In genomic region chr9:35570709-35571108, GRCh38 we compare ENCODE assay signal across 11 cellular contexts. TPM values are rescaled to one million over a fixed set of nuclear protein-coding genes. Genes with fewer than 3 reads are reported as not detected.
DNase-seq lines count a peak whose midpoint lies in the region; ATAC-seq, FAIRE-seq and TF ChIP-seq lines count a peak whose summit lies in the region.
"Had no signal": no experiment of that assay in that cellular context is flagged by ENCODE, and none has a peak within 500 bp of the region (broad histone marks: within the 10 kb centered on the region; RNA-seq: fewer than 3 reads in every experiment).

No MANE protein-coding gene starts in this region.

- SMC1A ChIA-PET in GM12878 (lab: Charles Lee; ENCODE audit: uncharacterized antibody, unreplicated experiment), result no interaction called here

- H4K20me1 ChIP-seq in GM12878 (ENCODE audit: control insufficient read depth, insufficient read depth), result no peaks in the 10 kb centered on the region
- no peaks in the 10 kb centered on the region for H4K20me1 ChIP-seq in HepG2 (ENCODE audit: insufficient read depth, low read length)

- WGBS in GM12878 (ENCODE audit: insufficient coverage, insufficient replicate concordance, low lambda C conversion rate, missing lambda C conversion rate), result 35% methylated on average over 5 of the region's 5 CpGs
- 89% methylated on average over 5 of the region's 5 CpGs for WGBS in HepG2 (ENCODE audit: low lambda C conversion rate)

- H2AFZ ChIP-seq in GM12878 (ENCODE audit: control insufficient read depth, low read depth, low read length) (peak overlapping the region; percentile 20), HepG2 (ENCODE audit: low read length) (no peak overlapping the region)

- H3K27ac ChIP-seq in GM12878 (ENCODE audit: control insufficient read depth, insufficient read depth) (peak overlapping the region; percentile 69), HepG2 (ENCODE audit: extremely low read length, insufficient read depth, low read length) (no peak overlapping the region)

- TF ChIP-seq RAD21 in GM12878 (IDR thresholded peaks at IDR 0.05; ENCODE audit: insufficient read depth, low read depth, low read length), result no peak
- no peak for TF ChIP-seq RAD21 in HepG2 (CRISPR knock-in tag; IDR thresholded peaks at IDR 0.05)

- FAIRE-seq in GM12878 (lab: Jason Lieb, UNC) (no peak), HepG2 (lab: Jason Lieb, UNC) (no peak)
- FAIRE-seq: colon had no signal

- POLR2A ChIA-PET in GM12878 (lab: Charles Lee) (interaction anchor here (0.6 kb wide), 1 partner anchor 77 kb away, joined by 3 read pairs; no protein-coding TSS in a partner anchor), HepG2 (lab: Yijun Ruan, JAX) (no interaction called here)

- H3K36me3 Mint-ChIP-seq in IgD-negative memory B cell, result no peaks in the 10 kb centered on the region
- H3K36me3 Mint-ChIP-seq in stimulated activated effector memory CD8-positive, alpha-beta T cell treated with anti-CD3 and anti-CD28 coated beads, Interleukin-12 subunit alpha, Interleukin-12 subunit beta, amount 100 ng/mL, for 72 hours, result peaks cover 7% of the 10 kb centered on the region

- no peaks in the 10 kb centered on the region for H3K9me3 Mint-ChIP-seq in IgD-negative memory B cell
- no peaks in the 10 kb centered on the region for H3K9me3 Mint-ChIP-seq in stimulated activated effector memory CD8-positive, alpha-beta T cell treated with anti-CD3 and anti-CD28 coated beads, Interleukin-12 subunit alpha, Interleukin-12 subunit beta, amount 100 ng/mL, for 72 hours

- H3K4me1 Mint-ChIP-seq in IgD-negative memory B cell, result peaks cover 24 to 27% (median 25%) of the 10 kb centered on the region in 3 donors
- H3K4me1 Mint-ChIP-seq in stimulated activated effector memory CD8-positive, alpha-beta T cell treated with anti-CD3 and anti-CD28 coated beads, Interleukin-12 subunit alpha, Interleukin-12 subunit beta, amount 100 ng/mL, for 72 hours, result peaks cover 48% of the 10 kb centered on the region

- H3K27ac Mint-ChIP-seq in IgD-negative memory B cell, result peak overlapping the region; percentile 21 to 98 (median 95)
- H3K27ac Mint-ChIP-seq in stimulated activated effector memory CD8-positive, alpha-beta T cell treated with anti-CD3 and anti-CD28 coated beads, Interleukin-12 subunit alpha, Interleukin-12 subunit beta, amount 100 ng/mL, for 72 hours, result peak overlapping the region; percentile 94

- no peaks in the 10 kb centered on the region for H3K36me3 ChIP-seq in GM12878 (ENCODE audit: control insufficient read depth in 2 of 2, insufficient read depth in 2 of 2, low read length in 1 of 2)
- H3K36me3 ChIP-seq in HepG2 (replicated peaks in 1 of 2; ENCODE audit: control insufficient read depth in 1 of 2, insufficient read depth in 2 of 2, low read length in 2 of 2), result no peaks in the 10 kb centered on the region

- BruUV-seq in GM12878 (replicated peaks; lab: Mats Ljungman, UMichigan) (no TSS peak), HepG2 (replicated peaks; lab: Mats Ljungman, UMichigan) (no TSS peak)

- H3K27me3 ChIP-seq in GM12878 (replicated peaks in 1 of 2; ENCODE audit: control insufficient read depth in 2 of 2, insufficient read depth in 2 of 2, low read length in 1 of 2) (no peaks in the 10 kb centered on the region), HepG2 (ENCODE audit: control insufficient read depth in 1 of 2, insufficient read depth in 2 of 2, low read length in 2 of 2) (no peaks in the 10 kb centered on the region)

- RAD21 ChIA-PET in GM12878 (lab: Charles Lee; ENCODE audit: unreplicated experiment), result no interaction called here

- H3K4me1 ChIP-seq in GM12878 (ENCODE audit: control insufficient read depth, insufficient read depth, low read length) (peaks cover 24% of the 10 kb centered on the region), HepG2 (ENCODE audit: insufficient read depth, low read length) (no peaks in the 10 kb centered on the region)

- ATAC-seq in GM12878 (peak; percentile 68), HepG2 (no peak)
- ATAC-seq in stimulated activated effector memory CD8-positive, alpha-beta T cell treated with anti-CD3 and anti-CD28 coated beads, Interleukin-12 subunit alpha, Interleukin-12 subunit beta, amount 100 ng/mL, for 72 hours, result peak; percentile 97
- ATAC-seq: Panc1 had no signal

- TF ChIP-seq POLR2A in GM12878 (IDR thresholded peaks at IDR 0.05; ENCODE audit: low read depth, low read length) (no peak), HepG2 (IDR thresholded peaks at IDR 0.05; ENCODE audit: insufficient read depth in 1 of 2, low read depth in 2 of 2, low read length in 2 of 2) (no peak)

- no peaks in the 10 kb centered on the region for H3K9me3 ChIP-seq in GM12878 (replicated peaks; ENCODE audit: control insufficient read depth, insufficient read depth, low read length)
- no peaks in the 10 kb centered on the region for H3K9me3 ChIP-seq in HepG2 (ENCODE audit: low read length)

- no peak overlapping the region for H3K9ac ChIP-seq in GM12878 (ENCODE audit: control insufficient read depth, insufficient read depth, low read length)
- H3K9ac ChIP-seq in HepG2 (ENCODE audit: insufficient read depth, low read depth, low read length), result no peak overlapping the region

- peak overlapping the region; percentile 94; the same call in 1 of the 2 replicates for H3K4me2 ChIP-seq in GM12878 (ENCODE audit: control insufficient read depth, insufficient read depth)
- no peak overlapping the region for H3K4me2 ChIP-seq in HepG2 (ENCODE audit: low read depth, low read length)

- CTCF ChIA-PET in GM12878 (lab: Yijun Ruan, JAX) (interaction anchor here (1.3 kb wide), 1 partner anchor 29 kb away, joined by 3 read pairs; no protein-coding TSS in a partner anchor), HepG2 (lab: Yijun Ruan, JAX; ENCODE audit: low intra/inter-chr PET ratio, low total read pairs) (no interaction called here)

- no peaks in the 10 kb centered on the region for H3K27me3 Mint-ChIP-seq in IgD-negative memory B cell

- H3K79me2 ChIP-seq in GM12878 (ENCODE audit: control insufficient read depth, insufficient read depth, low read length) (no peaks in the 10 kb centered on the region), HepG2 (ENCODE audit: insufficient read depth, low read length) (no peaks in the 10 kb centered on the region)

- H3K4me3 ChIP-seq in GM12878, result no peak overlapping the region
- no peak overlapping the region for H3K4me3 ChIP-seq in HepG2 (replicated peaks in 1 of 3; ENCODE audit: insufficient read depth in 1 of 3, low read depth in 2 of 3, low read length in 3 of 3)

- peak overlapping the region in 3 of 4 donors; percentile 25 to 87 (median 82) for H3K4me3 Mint-ChIP-seq in IgD-negative memory B cell
- H3K4me3 Mint-ChIP-seq in stimulated activated effector memory CD8-positive, alpha-beta T cell treated with anti-CD3 and anti-CD28 coated beads, Interleukin-12 subunit alpha, Interleukin-12 subunit beta, amount 100 ng/mL, for 72 hours, result peak overlapping the region; percentile 57

- intact Hi-C loops in GM12878 (cut with micrococcal nuclease; ENCODE audit: unreplicated experiment) (no loop called here), HepG2 (cut with micrococcal nuclease; ENCODE audit: unreplicated experiment) (no loop called here)

- no peak for TF ChIP-seq CTCF in GM12878 (IDR thresholded peaks at IDR 0.05 in 2 of 3, conservative IDR thresholded peaks at IDR 0.05 in 1 of 3; ENCODE audit: control insufficient read depth in 2 of 3, extremely low read depth in 1 of 3, insufficient read depth in 1 of 3, low read depth in 3 of 3, low read length in 3 of 3)
- no peak for TF ChIP-seq CTCF in HepG2 (CRISPR knock-in tag; IDR thresholded peaks at IDR 0.05)

- TF ChIP-seq EP300 in GM12878 (IDR thresholded peaks at IDR 0.05; ENCODE audit: borderline replicate concordance in 1 of 2, control insufficient read depth in 1 of 2, low read depth in 2 of 2, low read length in 2 of 2), result no peak
- TF ChIP-seq EP300 in HepG2 (IDR thresholded peaks at IDR 0.05; ENCODE audit: low read depth in 2 of 2, low read length in 2 of 2), result no peak
- TF ChIP-seq EP300 in HepG2 (CRISPR knock-in tag; IDR thresholded peaks at IDR 0.05; ENCODE audit: borderline replicate concordance), result no peak

- in situ Hi-C loops in GM12878 (cut with MboI) (no loop called here), HepG2 (cut with HindIII; ENCODE audit: extremely low pct_ligation_motif_present, low pct_unique_long_range_greater_than_20kb) (no loop called here)

- DNase-seq in activated T-cell treated with anti-CD3 and anti-CD28 coated beads for 24 hours (ENCODE audit: low read depth) (peak; percentile 32), GM12878 (ENCODE audit: low read depth, low spot score) (peak; percentile 9), EL (no peak), HepG2 (ENCODE audit: low spot score) (no peak), iPS-NIHi11 (ENCODE audit: low spot score) (no peak)
- DNase-seq in activated T-cell treated with anti-CD3 and anti-CD28 coated beads, Interleukin-2, amount 50 U/mL, for 1 hour, result no peak
- DNase-seq in stimulated activated effector memory CD8-positive, alpha-beta T cell treated with anti-CD3 and anti-CD28 coated beads, Interleukin-12 subunit alpha, Interleukin-12 subunit beta, amount 100 ng/mL, for 72 hours (ENCODE audit: low spot score in 2 of 2), result peak; percentile 25 to 74
- DNase-seq: NCI-H345 had no signal

RNA-seq across cellular contexts. Expression of gene TESK1, which starts 34.4 kb away (rescaled TPM):
- polyA plus RNA-seq in IgD-negative memory B cell, result 10.3 TPM
- total RNA-seq in GM12878 (2013; cell fraction: nucleolus; rRNA removed), result 11.7 and 19.4 TPM in 2 replicates
- 7.9 and 8.2 TPM in 2 replicates for total RNA-seq in GM12878 (2014; rRNA removed)
- 4.6 and 4.9 TPM in 2 replicates for total RNA-seq in GM12878 (2014; rRNA removed; fragmentation: Illumina TruSeq; extraction: Trizol)
- total RNA-seq in GM12878 (2021), result 19.1 and 19.5 TPM in 2 replicates
- 10.4 TPM for polyA plus RNA-seq in GM12878 (2011; ENCODE audit: low read depth)
- polyA plus RNA-seq in GM12878 (2011; rRNA removed), result 7.2 and 9.9 TPM in 2 replicates
- 13.1 and 13.2 TPM in 2 replicates for polyA plus RNA-seq in GM12878 (2011; cell fraction: cytosol; rRNA removed)
- polyA plus RNA-seq in GM12878 (2011; cell fraction: nucleus; rRNA removed), result 48.8 and 64.5 TPM in 2 replicates
- polyA plus RNA-seq in GM12878 (2012), result 14.4 and 28.1 TPM in 2 replicates
- 6.1 and 9.1 TPM in 2 replicates for polyA plus RNA-seq in GM12878 (2014; fragmentation: Illumina TruSeq; extraction: Trizol)
- polyA plus RNA-seq in GM12878 (2014; fragmentation: Nextera tagmentation; extraction: Ambion mirVana), result under 1 TPM in 1 of 2 experiments, not detected in 1; 0.16 TPM
- polyA plus RNA-seq in GM12878 (2014; rRNA removed), result 13.0 and 14.3 TPM in 2 replicates
- 1 to 10 TPM in 1 of 2 experiments, under 1 TPM in 1; 0.88 to 2.9 TPM for polyA plus RNA-seq in GM12878 (2016; fragmentation: Nextera tagmentation; extraction: Ambion mirVana)
- 12.7 and 12.9 TPM in 2 replicates for polyA minus RNA-seq in GM12878 (2011; rRNA and poly(A)+ RNA removed)
- polyA minus RNA-seq in GM12878 (2011; cell fraction: cytosol; rRNA and poly(A)+ RNA removed), result 5.1 and 7.7 TPM in 2 replicates
- 14.7 and 30.0 TPM in 2 replicates for polyA minus RNA-seq in GM12878 (2011; cell fraction: nucleus; rRNA and poly(A)+ RNA removed)
- total RNA-seq in HepG2 (2016; rRNA removed; fragmentation: Illumina TruSeq; extraction: Trizol), result 3.1 and 7.3 TPM in 2 replicates
- total RNA-seq in HepG2 (2016; cell fraction: cytosol; rRNA removed; fragmentation: Illumina TruSeq; extraction: Trizol; ENCODE audit: low read depth), result 8.5 and 8.9 TPM in 2 replicates
- 3.0 and 7.7 TPM in 2 replicates for total RNA-seq in HepG2 (2016; cell fraction: insoluble cytoplasmic fraction; rRNA removed; fragmentation: Illumina TruSeq; extraction: Trizol)
- total RNA-seq in HepG2 (2016; cell fraction: membrane; rRNA removed; fragmentation: Illumina TruSeq; extraction: Trizol), result 12.5 and 13.0 TPM in 2 replicates
- total RNA-seq in HepG2 (2016; cell fraction: nucleus; rRNA removed; fragmentation: Illumina TruSeq; extraction: Trizol), result 8.3 and 9.6 TPM in 2 replicates
- polyA plus RNA-seq in HepG2 (2011; rRNA removed), result 13.6 and 17.7 TPM in 2 replicates
- 7.5 and 8.6 TPM in 2 replicates for polyA plus RNA-seq in HepG2 (2011; cell fraction: cytosol; rRNA removed)
- polyA plus RNA-seq in HepG2 (2011; cell fraction: nucleus; rRNA removed), result 84.3 and 90.2 TPM in 2 replicates
- polyA plus RNA-seq in HepG2 (2012), result 16.5 and 24.7 TPM in 2 replicates
- 12.4 and 13.5 TPM in 2 replicates for polyA plus RNA-seq in HepG2 (2016; cell fraction: cytosol; fragmentation: Illumina TruSeq; extraction: Trizol; ENCODE audit: low read depth)
- 7.5 and 8.7 TPM in 2 replicates for polyA plus RNA-seq in HepG2 (2016; cell fraction: insoluble cytoplasmic fraction; fragmentation: Illumina TruSeq; extraction: Trizol; ENCODE audit: low read depth)
- polyA plus RNA-seq in HepG2 (2016; cell fraction: membrane; fragmentation: Illumina TruSeq; extraction: Trizol; ENCODE audit: low read depth), result 19.0 and 21.4 TPM in 2 replicates
- 34.7 and 41.3 TPM in 2 replicates for polyA plus RNA-seq in HepG2 (2016; cell fraction: nucleus; fragmentation: Illumina TruSeq; extraction: Trizol; ENCODE audit: insufficient read depth, low read depth)
- polyA minus RNA-seq in HepG2 (2011; rRNA and poly(A)+ RNA removed; ENCODE audit: low replicate concordance), result 11.7 and 13.6 TPM in 2 replicates
- polyA minus RNA-seq in HepG2 (2011; cell fraction: cytosol; rRNA and poly(A)+ RNA removed), result 4.0 and 5.1 TPM in 2 replicates
- polyA minus RNA-seq in HepG2 (2011; cell fraction: nucleus; rRNA and poly(A)+ RNA removed), result 20.6 and 20.9 TPM in 2 replicates

RNA-seq across cellular contexts. Expression of gene CD72, which starts 47.5 kb away (rescaled TPM):
- polyA plus RNA-seq in IgD-negative memory B cell (51.9 TPM), GM12878 (2011; rRNA removed) (3.0 and 3.1 TPM in 2 replicates), GM12878 (2014; fragmentation: Illumina TruSeq; extraction: Trizol) (6.6 and 8.4 TPM in 2 replicates), GM12878 (2014; fragmentation: Nextera tagmentation; extraction: Ambion mirVana) (1 to 10 TPM; 2.1 to 2.3 TPM), GM12878 (2014; rRNA removed) (8.9 and 12.0 TPM in 2 replicates), GM12878 (2016; fragmentation: Nextera tagmentation; extraction: Ambion mirVana) (1 to 10 TPM; 2.8 to 2.9 TPM), HepG2 (2011; rRNA removed) (0.82 and 1.1 TPM in 2 replicates)
- 13.9 and 16.8 TPM in 2 replicates for total RNA-seq in GM12878 (2013; cell fraction: nucleolus; rRNA removed)
- total RNA-seq in GM12878 (2014; rRNA removed) (12.2 and 14.2 TPM in 2 replicates), GM12878 (2014; rRNA removed; fragmentation: Illumina TruSeq; extraction: Trizol) (5.8 and 7.0 TPM in 2 replicates), GM12878 (2021) (8.9 and 9.0 TPM in 2 replicates), HepG2 (2016; rRNA removed; fragmentation: Illumina TruSeq; extraction: Trizol) (0.18 TPM in 1 of 2 replicates, not detected in the other)
- polyA plus RNA-seq in GM12878 (2011; ENCODE audit: low read depth), result 12.2 TPM
- polyA plus RNA-seq in GM12878 (2011; cell fraction: cytosol; rRNA removed), result 2.3 and 2.9 TPM in 2 replicates
- polyA plus RNA-seq in GM12878 (2011; cell fraction: nucleus; rRNA removed), result 12.6 and 15.4 TPM in 2 replicates
- polyA plus RNA-seq in GM12878 (2012), result 10.2 and 16.4 TPM in 2 replicates
- polyA minus RNA-seq in GM12878 (2011; rRNA and poly(A)+ RNA removed), result 2.6 and 6.9 TPM in 2 replicates
- 0.80 TPM in 1 of 2 replicates, not detected in the other for polyA minus RNA-seq in GM12878 (2011; cell fraction: cytosol; rRNA and poly(A)+ RNA removed)
- 5.7 and 6.7 TPM in 2 replicates for polyA minus RNA-seq in GM12878 (2011; cell fraction: nucleus; rRNA and poly(A)+ RNA removed)
- total RNA-seq in HepG2 (2016; cell fraction: cytosol; rRNA removed; fragmentation: Illumina TruSeq; extraction: Trizol; ENCODE audit: low read depth), result not detected in 2 replicates
- total RNA-seq in HepG2 (2016; cell fraction: insoluble cytoplasmic fraction; rRNA removed; fragmentation: Illumina TruSeq; extraction: Trizol), result 0.17 TPM in 1 of 2 replicates, not detected in the other
- total RNA-seq in HepG2 (2016; cell fraction: membrane; rRNA removed; fragmentation: Illumina TruSeq; extraction: Trizol), result not detected in 2 replicates
- 1.0 TPM in 1 of 2 replicates, not detected in the other for total RNA-seq in HepG2 (2016; cell fraction: nucleus; rRNA removed; fragmentation: Illumina TruSeq; extraction: Trizol)
- 0.19 and 0.32 TPM in 2 replicates for polyA plus RNA-seq in HepG2 (2011; cell fraction: cytosol; rRNA removed)
- polyA plus RNA-seq in HepG2 (2011; cell fraction: nucleus; rRNA removed), result 2.3 and 3.2 TPM in 2 replicates
- 0.19 and 0.71 TPM in 2 replicates for polyA plus RNA-seq in HepG2 (2012)
- polyA plus RNA-seq in HepG2 (2016; cell fraction: cytosol; fragmentation: Illumina TruSeq; extraction: Trizol; ENCODE audit: low read depth), result not detected in 2 replicates
- not detected in 2 replicates for polyA plus RNA-seq in HepG2 (2016; cell fraction: insoluble cytoplasmic fraction; fragmentation: Illumina TruSeq; extraction: Trizol; ENCODE audit: low read depth)
- polyA plus RNA-seq in HepG2 (2016; cell fraction: membrane; fragmentation: Illumina TruSeq; extraction: Trizol; ENCODE audit: low read depth), result not detected in 2 replicates
- 0.67 TPM in 1 of 2 replicates, not detected in the other for polyA plus RNA-seq in HepG2 (2016; cell fraction: nucleus; fragmentation: Illumina TruSeq; extraction: Trizol; ENCODE audit: insufficient read depth, low read depth)
- polyA minus RNA-seq in HepG2 (2011; rRNA and poly(A)+ RNA removed; ENCODE audit: low replicate concordance), result 0.23 and 0.64 TPM in 2 replicates
- polyA minus RNA-seq in HepG2 (2011; cell fraction: cytosol; rRNA and poly(A)+ RNA removed), result not detected in 2 replicates
- 1.7 and 2.4 TPM in 2 replicates for polyA minus RNA-seq in HepG2 (2011; cell fraction: nucleus; rRNA and poly(A)+ RNA removed)

Comparison
In these comparisons a context has a peak if more than half of its experiments do, and no peak if none do; other contexts are left out.
1. DNase-seq: peak in activated T-cell treated with anti-CD3 and anti-CD28 coated beads for 24 hours (single experiment), GM12878 (single experiment) and stimulated activated effector memory CD8-positive, alpha-beta T cell treated with anti-CD3 and anti-CD28 coated beads, Interleukin-12 subunit alpha, Interleukin-12 subunit beta, amount 100 ng/mL, for 72 hours (2 of 2); none in activated T-cell treated with anti-CD3 and anti-CD28 coated beads, Interleukin-2, amount 50 U/mL, for 1 hour (single experiment), EL (single experiment), HepG2 (single experiment) and iPS-NIHi11 (single experiment).